ENCODE assay signal across 8 cellular contexts in the genomic region with DNA sequence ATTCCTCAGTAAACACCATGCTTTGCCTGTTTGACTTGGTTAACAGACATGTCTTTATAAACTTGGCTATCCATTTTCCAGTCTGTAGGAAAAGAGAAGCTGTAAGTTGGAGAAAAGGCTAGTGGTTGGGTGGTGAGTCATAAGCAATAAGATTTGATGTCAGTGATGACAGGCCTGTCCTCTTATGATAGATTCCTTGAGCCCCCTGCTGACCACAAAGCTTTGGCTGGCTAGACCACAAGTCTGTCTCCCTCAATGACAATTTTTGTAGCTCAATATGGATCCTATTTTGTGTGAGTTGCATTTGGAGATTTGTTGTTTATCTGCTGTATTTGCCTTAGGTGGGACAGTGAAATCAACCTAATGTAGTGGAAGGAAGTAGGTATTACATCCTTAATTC.
DNase-seq lines count a peak whose midpoint lies in the region; ATAC-seq and TF ChIP-seq lines count a peak whose summit lies in the region.

No MANE protein-coding gene starts in this region.

- DNase-seq in activated naive CD4-positive, alpha-beta T cell treated with anti-CD3 and anti-CD28 coated beads for 36 hours, result peak; percentile 30
- DNase-seq in activated naive CD4-positive, alpha-beta T cell (lab: John Stamatoyannopoulos, UW), result no peak
- DNase-seq in OCI-M2 (lab: John Stamatoyannopoulos, UW; ENCODE audit: unreplicated experiment), result peak; percentile 20
- DNase-seq in chondrocyte (ENCODE audit: low spot score), result no peak
- DNase-seq in uterus, result no peak
- no peak for DNase-seq in activated gamma-delta T cell (lab: John Stamatoyannopoulos, UW)

- peaks cover 27% of the 10 kb centered on the region for H3K36me3 Mint-ChIP-seq in activated naive CD4-positive, alpha-beta T cell treated with anti-CD3 and anti-CD28 coated beads for 36 hours (ENCODE audit: low read depth)
- peaks cover 19% of the 10 kb centered on the region for H3K36me3 Mint-ChIP-seq in chondrocyte (ENCODE audit: low read depth)
- H3K36me3 Mint-ChIP-seq in stimulated activated memory B cell treated with anti-CD40 and anti-IgM and Interleukin-4, amounts not matched to agents 10 μg/mL and 1 μg/mL and 100 μg/mL, for 72 hours, result peaks cover 45% of the 10 kb centered on the region

- no peaks in the 10 kb centered on the region for H3K27me3 Mint-ChIP-seq in activated naive CD4-positive, alpha-beta T cell treated with anti-CD3 and anti-CD28 coated beads for 36 hours (ENCODE audit: low read depth)
- no peaks in the 10 kb centered on the region for H3K27me3 Mint-ChIP-seq in chondrocyte (ENCODE audit: low read depth)
- no peaks in the 10 kb centered on the region for H3K27me3 Mint-ChIP-seq in stimulated activated memory B cell treated with anti-CD40 and anti-IgM and Interleukin-4, amounts not matched to agents 10 μg/mL and 1 μg/mL and 100 μg/mL, for 72 hours

- ATAC-seq in stimulated activated memory B cell treated with anti-CD40 and anti-IgM and Interleukin-4, amounts not matched to agents 10 μg/mL and 1 μg/mL and 100 μg/mL, for 72 hours, result peak; percentile 53
- ATAC-seq in GM18505 (IDR thresholded peaks at IDR 0.05; ENCODE audit: unreplicated experiment), result no peak

- H3K9me3 ChIP-seq in uterus, result peaks cover 0 to 4% of the 10 kb centered on the region in 2 donors

- no peak overlapping the region for H3K4me3 Mint-ChIP-seq in activated naive CD4-positive, alpha-beta T cell treated with anti-CD3 and anti-CD28 coated beads for 36 hours
- no peak overlapping the region for H3K4me3 Mint-ChIP-seq in chondrocyte (ENCODE audit: unreplicated experiment)
- H3K4me3 Mint-ChIP-seq in stimulated activated memory B cell treated with anti-CD40 and anti-IgM and Interleukin-4, amounts not matched to agents 10 μg/mL and 1 μg/mL and 100 μg/mL, for 72 hours, result no peak overlapping the region

- intact Hi-C loops in activated naive CD4-positive, alpha-beta T cell treated with anti-CD3 and anti-CD28 coated beads for 36 hours (cut with micrococcal nuclease), result loop anchor here (5.0 kb wide), 1 partner anchor 85 kb away; no protein-coding TSS in a partner anchor
- intact Hi-C loops in uterus (cut with DNase I; ENCODE audit: low total_unique reads), result no loop called here

- TF ChIP-seq CTCF in chondrocyte (IDR thresholded peaks at IDR 0.05) (peak; percentile 70), uterus (IDR thresholded peaks at IDR 0.05) (no peak)

- H3K9me3 Mint-ChIP-seq in activated naive CD4-positive, alpha-beta T cell treated with anti-CD3 and anti-CD28 coated beads for 36 hours, result peaks cover 6% of the 10 kb centered on the region
- H3K9me3 Mint-ChIP-seq in chondrocyte (ENCODE audit: low read depth), result peaks cover 15% of the 10 kb centered on the region
- H3K9me3 Mint-ChIP-seq in stimulated activated memory B cell treated with anti-CD40 and anti-IgM and Interleukin-4, amounts not matched to agents 10 μg/mL and 1 μg/mL and 100 μg/mL, for 72 hours, result peaks cover 8% of the 10 kb centered on the region

- H3K4me3 ChIP-seq in uterus, result no peak overlapping the region

- TF ChIP-seq POLR2A in uterus (IDR thresholded peaks at IDR 0.05) (no peak), GM18505 (IDR thresholded peaks at IDR 0.05; ENCODE audit: borderline replicate concordance, extremely low read depth, insufficient read depth, insufficient read length) (no peak)

- no peaks in the 10 kb centered on the region for H3K27me3 ChIP-seq in uterus

- H3K4me1 Mint-ChIP-seq in activated naive CD4-positive, alpha-beta T cell treated with anti-CD3 and anti-CD28 coated beads for 36 hours (ENCODE audit: low read depth), result peaks cover 44% of the 10 kb centered on the region
- peaks cover 36% of the 10 kb centered on the region for H3K4me1 Mint-ChIP-seq in chondrocyte (ENCODE audit: low read depth)
- H3K4me1 Mint-ChIP-seq in stimulated activated memory B cell treated with anti-CD40 and anti-IgM and Interleukin-4, amounts not matched to agents 10 μg/mL and 1 μg/mL and 100 μg/mL, for 72 hours, result peaks cover 15% of the 10 kb centered on the region

- H3K27ac Mint-ChIP-seq in activated naive CD4-positive, alpha-beta T cell treated with anti-CD3 and anti-CD28 coated beads for 36 hours, result peak overlapping the region; percentile 17
- peak overlapping the region; percentile 86 for H3K27ac Mint-ChIP-seq in chondrocyte (ENCODE audit: unreplicated experiment)
- no peak overlapping the region for H3K27ac Mint-ChIP-seq in stimulated activated memory B cell treated with anti-CD40 and anti-IgM and Interleukin-4, amounts not matched to agents 10 μg/mL and 1 μg/mL and 100 μg/mL, for 72 hours

- H3K4me1 ChIP-seq in uterus, result no peaks in the 10 kb centered on the region

- no peaks in the 10 kb centered on the region for H3K36me3 ChIP-seq in uterus

- CTCF ChIA-PET in activated naive CD4-positive, alpha-beta T cell treated with anti-CD3 and anti-CD28 coated beads for 36 hours (lab: Charles Lee), result interaction anchor here (0.6 to 1.5 kb wide), 3 partner anchors 34 to 759 kb away, joined by 4 to 5 read pairs (median 4); no protein-coding TSS in a partner anchor

- H3K27ac ChIP-seq in uterus, result no peak overlapping the region

Comparison
In these comparisons a context has a peak if more than half of its experiments do, and no peak if none do; other contexts are left out.
1. DNase-seq: peak in activated naive CD4-positive, alpha-beta T cell treated with anti-CD3 and anti-CD28 coated beads for 36 hours (single experiment) and OCI-M2 (single experiment); none in activated naive CD4-positive, alpha-beta T cell (0 of 4), chondrocyte (single experiment), uterus (0 of 2) and activated gamma-delta T cell (single experiment).